In the genomic region with DNA sequence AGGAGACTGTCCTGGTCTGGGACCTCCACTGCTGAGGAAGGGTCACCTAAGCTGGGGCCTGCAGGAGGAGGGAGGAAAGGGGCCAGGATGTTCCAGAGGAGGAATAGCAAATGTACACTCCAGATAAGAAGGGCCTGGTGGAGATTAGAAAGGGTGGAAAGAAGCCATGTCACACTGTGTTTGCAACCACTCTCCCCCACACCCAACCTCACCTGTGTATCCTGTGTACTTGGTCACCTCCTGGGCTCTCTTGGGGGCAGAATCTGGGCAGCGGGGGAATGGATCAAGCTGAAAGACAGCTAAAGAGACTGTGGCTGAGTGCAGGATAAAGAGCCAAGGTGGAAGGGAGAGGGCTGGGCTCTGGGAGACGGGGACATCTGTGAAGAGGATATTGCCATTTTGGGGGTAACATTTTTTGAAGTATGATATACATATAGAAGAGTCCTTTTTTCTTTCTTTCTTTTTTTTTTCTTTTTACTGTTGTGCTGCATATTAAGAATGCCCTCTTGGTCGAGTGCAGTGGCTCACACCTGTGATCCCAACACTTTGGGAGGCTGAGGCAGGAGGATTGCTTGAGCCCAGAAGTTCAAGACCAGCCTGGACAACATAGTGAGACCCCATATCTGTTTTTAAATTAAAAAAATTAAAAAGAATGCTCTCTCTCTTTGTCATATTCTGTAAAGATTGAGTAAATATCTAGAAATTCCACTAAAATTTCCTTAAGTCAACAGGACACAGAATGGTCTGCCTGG, we compare ENCODE assay signal across 1 cellular context.
TF ChIP-seq lines count a peak whose summit lies in the region.

No MANE protein-coding gene starts in this region.

TF ChIP-seq in H1, 55 proteins besides CTCF, POLR2A, EP300 and RAD21:
- TF ChIP-seq KDM5A (IDR thresholded peaks at IDR 0.05; ENCODE audit: low read length) (no peak), SRF (IDR thresholded peaks at IDR 0.05; ENCODE audit: low read depth, low read length) (no peak), KDM4A (IDR thresholded peaks at IDR 0.05; ENCODE audit: low read depth, low read length, severe bottlenecking) (no peak), BRCA1 (IDR thresholded peaks at IDR 0.05; ENCODE audit: low read depth, low read length) (no peak)
